Comparison of ENCODE assay signal across 14 cellular contexts in genomic region chr9:70588999-70589398, GRCh38.
DNase-seq lines count a peak whose midpoint lies in the region; TF ChIP-seq lines count a peak whose summit lies in the region.
"Had no signal": no experiment of that assay in that cellular context is flagged by ENCODE, and none has a peak within 500 bp of the region (broad histone marks: within the 10 kb centered on the region; RNA-seq: fewer than 3 reads in every experiment).

No MANE protein-coding gene starts in this region.

- no peaks in the 10 kb centered on the region for H3K36me3 ChIP-seq in Peyer's patch
- no peaks in the 10 kb centered on the region for H3K36me3 ChIP-seq in muscle layer of duodenum (ENCODE audit: control insufficient read depth in 1 of 2, insufficient read depth in 2 of 2, low read length in 2 of 2)
- no peaks in the 10 kb centered on the region for H3K36me3 ChIP-seq in suprapubic skin

- no peak for DNase-seq in Peyer's patch
- no peak for DNase-seq in coronary artery (ENCODE audit: low spot score)
- DNase-seq in suprapubic skin (ENCODE audit: low spot score in 2 of 2) = no peak
- no peak for DNase-seq in HuH-7 (ENCODE audit: low spot score)
- DNase-seq in substantia nigra (lab: John Stamatoyannopoulos, UW) = no peak
- DNase-seq in NAMALWA (ENCODE audit: low spot score) = no peak
- no peak for DNase-seq in NCI-H446 treated with DMSO at 0.1 percent for 48 hours (lab: John Stamatoyannopoulos, UW)
- DNase-seq: activated CD8-positive, alpha-beta T cell treated with anti-CD3 and anti-CD28 coated beads for 36 hours; DMS 273 treated with DMSO at 0.1 percent for 48 hours; Kasumi-1; occipital lobe; OCI-M1; stimulated activated CD4-positive, alpha-beta T cell treated with anti-CD3 and anti-CD28 coated beads, Interleukin-15, amount 100 ng/mL, for 24 hours had no signal

- H3K4me3 ChIP-seq in Peyer's patch (no peak overlapping the region), coronary artery (no peak overlapping the region), muscle layer of duodenum (ENCODE audit: low read depth in 1 of 2, low read length in 2 of 2) (no peak overlapping the region), suprapubic skin (no peak overlapping the region)

- H3K4me1 ChIP-seq in Peyer's patch (peaks cover 0 to 3% (median 0%) of the 10 kb centered on the region in 4 donors), muscle layer of duodenum (ENCODE audit: control insufficient read depth in 1 of 2, insufficient read depth in 2 of 2, low read length in 2 of 2) (peaks cover 13 to 20% of the 10 kb centered on the region in 2 donors), suprapubic skin (peaks cover 33% of the 10 kb centered on the region)

- TF ChIP-seq CTCF in Peyer's patch (IDR thresholded peaks at IDR 0.05) (no peak), coronary artery (IDR thresholded peaks at IDR 0.05) (no peak), suprapubic skin (IDR thresholded peaks at IDR 0.05) (no peak)

- H3K27ac ChIP-seq in Peyer's patch = peak overlapping the region in 3 of 4 donors; percentile 33 to 77 (median 55)
- peak overlapping the region; percentile 91 to 93 for H3K27ac ChIP-seq in coronary artery
- peak overlapping the region; percentile 88 for H3K27ac ChIP-seq in muscle layer of duodenum (ENCODE audit: low read length)
- peak overlapping the region; percentile 79 for H3K27ac ChIP-seq in suprapubic skin
- no peak overlapping the region for H3K27ac ChIP-seq in substantia nigra (ENCODE audit: low read depth, low read length, poor library complexity, severe bottlenecking)

- WGBS in suprapubic skin = 73% methylated on average over 4 of the region's 4 CpGs

- TF ChIP-seq POLR2A in Peyer's patch (IDR thresholded peaks at IDR 0.05) (no peak), suprapubic skin (IDR thresholded peaks at IDR 0.05) (no peak)

- H3K9me3 ChIP-seq in Peyer's patch (no peaks in the 10 kb centered on the region), muscle layer of duodenum (ENCODE audit: control insufficient read depth in 1 of 2, low read length in 2 of 2) (no peaks in the 10 kb centered on the region), suprapubic skin (no peaks in the 10 kb centered on the region)

- TF ChIP-seq EP300 in suprapubic skin (IDR thresholded peaks at IDR 0.05) = no peak

- H3K27me3 ChIP-seq in Peyer's patch (no peaks in the 10 kb centered on the region), muscle layer of duodenum (ENCODE audit: low read depth, low read length) (no peaks in the 10 kb centered on the region), suprapubic skin (no peaks in the 10 kb centered on the region)
